8 cellular contexts compared by ENCODE assay signal in the genomic region with DNA sequence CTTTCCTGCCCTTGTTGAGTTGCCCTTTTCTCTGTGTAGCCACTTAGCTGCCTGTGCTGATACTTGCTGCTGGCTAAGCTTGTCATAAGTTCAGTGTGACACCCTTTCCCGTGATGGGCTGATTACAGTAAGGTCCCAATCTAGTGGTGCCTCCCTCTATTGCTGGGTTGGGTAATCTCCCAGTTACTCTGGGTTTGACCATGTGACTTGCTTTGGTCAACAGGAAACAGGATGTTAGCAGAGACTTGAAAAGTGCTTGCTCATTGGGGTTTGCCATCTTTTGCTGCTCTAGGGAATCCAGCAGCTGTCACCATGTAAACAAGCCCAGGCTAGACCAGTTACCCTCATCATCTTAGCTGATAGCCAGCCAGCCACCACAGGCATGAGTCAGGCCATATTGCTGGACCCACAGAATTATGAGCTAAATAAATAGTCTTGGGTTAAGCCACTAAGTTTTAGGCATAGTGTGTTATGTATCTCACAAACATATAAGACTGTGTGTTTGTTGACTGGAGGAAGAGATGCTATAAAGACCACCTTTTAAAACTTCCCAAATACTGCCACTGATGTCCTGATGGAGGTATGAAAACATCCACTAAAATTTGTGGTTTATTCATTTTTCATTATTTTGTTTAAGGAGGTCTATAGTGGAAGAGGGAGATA. TPM values are rescaled to one million over a fixed set of nuclear protein-coding genes. Genes with fewer than 3 reads are reported as not detected.
DNase-seq lines count a peak whose midpoint lies in the region; ATAC-seq and TF ChIP-seq lines count a peak whose summit lies in the region.

No MANE protein-coding gene starts in this region.

- H3K4me3 ChIP-seq in breast epithelium: no peak overlapping the region

- peak; percentile 54 for ATAC-seq in HG03521 (IDR thresholded peaks at IDR 0.05; ENCODE audit: unreplicated experiment)
- ATAC-seq in HG02642 (IDR thresholded peaks at IDR 0.05; ENCODE audit: poor library complexity, unreplicated experiment): no peak

- DNase-seq in MCF 10A (ENCODE audit: unreplicated experiment) (peak; percentile 85), breast epithelium (ENCODE audit: low spot score in 2 of 2) (no peak), SKM-1 treated with dmso at 0.1 percent for 144 hours (lab: John Stamatoyannopoulos, UW; ENCODE audit: unreplicated experiment) (peak; percentile 94), cardiac septum (ENCODE audit: low spot score) (peak; percentile 80), caudate nucleus (lab: John Stamatoyannopoulos, UW) (no peak), mesenteric fat pad (ENCODE audit: low spot score) (no peak)

- no peak overlapping the region for H3K4me3 Mint-ChIP-seq in MCF 10A (ENCODE audit: unreplicated experiment)

- peaks cover 7% of the 10 kb centered on the region for H3K9me3 Mint-ChIP-seq in MCF 10A (ENCODE audit: unreplicated experiment)

- intact Hi-C loops in MCF 10A (cut with micrococcal nuclease): no loop called here
- intact Hi-C loops in breast epithelium (cut with DNase I; ENCODE audit: low total_unique reads): no loop called here
- intact Hi-C loops in cardiac septum (cut with DNase I): no loop called here

- no peaks in the 10 kb centered on the region for H3K36me3 Mint-ChIP-seq in MCF 10A (ENCODE audit: insufficient read depth, unreplicated experiment)

- H3K27me3 ChIP-seq in breast epithelium: peaks cover 5 to 22% of the 10 kb centered on the region in 2 donors

- no peaks in the 10 kb centered on the region for H3K27me3 Mint-ChIP-seq in MCF 10A (ENCODE audit: insufficient read depth, unreplicated experiment)

- H3K4me1 ChIP-seq in breast epithelium: no peaks in the 10 kb centered on the region

- H3K4me1 Mint-ChIP-seq in MCF 10A (ENCODE audit: insufficient read depth, unreplicated experiment): peaks cover 15% of the 10 kb centered on the region

- H3K27ac ChIP-seq in breast epithelium (no peak overlapping the region), caudate nucleus (ENCODE audit: low read depth, low read length) (no peak overlapping the region)

- TF ChIP-seq CTCF in MCF 10A (IDR thresholded peaks at IDR 0.05; ENCODE audit: unreplicated experiment): no peak
- TF ChIP-seq CTCF in breast epithelium (IDR thresholded peaks at IDR 0.05): no peak

- H3K27ac Mint-ChIP-seq in MCF 10A (ENCODE audit: low read depth, unreplicated experiment): peak overlapping the region; percentile 66

- no peak for TF ChIP-seq POLR2A in breast epithelium (IDR thresholded peaks at IDR 0.05)

- POLR2A ChIA-PET in MCF 10A (lab: Yijun Ruan, JAX): interaction anchor here (0.5 to 1.6 kb wide), 6 partner anchors 9 to 416 kb away, joined by 3 to 4 read pairs (median 4); no protein-coding TSS in a partner anchor

- no peaks in the 10 kb centered on the region for H3K36me3 ChIP-seq in breast epithelium

- CTCF ChIA-PET in MCF 10A (lab: Yijun Ruan, JAX): interaction anchor here (0.6 to 1.2 kb wide), 3 partner anchors 16 to 529 kb away, joined by 3 read pairs; no protein-coding TSS in a partner anchor

- peaks cover 17 to 19% of the 10 kb centered on the region in 2 donors for H3K9me3 ChIP-seq in breast epithelium

- BruUV-seq in MCF 10A (replicated peaks; lab: Mats Ljungman, UMichigan): no TSS peak

RNA-seq across cellular contexts. Expression of a gene that starts 4.0 kb away (rescaled TPM):
- not detected in 2 replicates for total RNA-seq in MCF 10A (2022)
- total RNA-seq in breast epithelium: 100 to 1,000 TPM in 1 of 3 donors, 10 to 100 TPM in 2; 41.6 to 498 (median 48.2) TPM
- total RNA-seq in cardiac septum: 0.30 TPM
- total RNA-seq in mesenteric fat pad: 784 TPM

Comparison
In these comparisons a context has a peak if more than half of its experiments do, and no peak if none do; other contexts are left out.
1. DNase-seq: peak in MCF 10A (single experiment), SKM-1 treated with dmso at 0.1 percent for 144 hours (single experiment) and cardiac septum (single experiment); none in breast epithelium (0 of 2), caudate nucleus (0 of 61) and mesenteric fat pad (single experiment).
2. RNA of a gene that starts 4.0 kb away (total RNA-seq): 784 TPM in mesenteric fat pad (single experiment) and 41.6 to 498 TPM in breast epithelium; 0.30 TPM in cardiac septum (single experiment) and not detected in MCF 10A; every median in the first group is over 10 times any median in the second.